ENCODE assay signal across 17 cellular contexts in genomic region chr15:101349497-101349951, GRCh38. TPM values are rescaled to one million over a fixed set of nuclear protein-coding genes. Genes with fewer than 3 reads are reported as not detected.
DNase-seq lines count a peak whose midpoint lies in the region; ATAC-seq and TF ChIP-seq lines count a peak whose summit lies in the region.
"Had no signal": no experiment of that assay in that cellular context is flagged by ENCODE, and none has a peak within 500 bp of the region (broad histone marks: within the 10 kb centered on the region; RNA-seq: fewer than 3 reads in every experiment).

No MANE protein-coding gene starts in this region.

- TF ChIP-seq CTCF in Panc1 (IDR thresholded peaks at IDR 0.05) (no peak), epithelial cell of esophagus (IDR thresholded peaks at IDR 0.05; ENCODE audit: insufficient read depth, low read depth, low read length, missing control alignments) (no peak), osteoblast (IDR thresholded peaks at IDR 0.05; ENCODE audit: extremely low read depth, low read depth, low read length) (no peak)

- intact Hi-C loops in Panc1 (cut with micrococcal nuclease; ENCODE audit: unreplicated experiment) = no loop called here

- no peaks in the 10 kb centered on the region for H4K20me1 ChIP-seq in osteoblast (ENCODE audit: insufficient read depth, low read length)

- no peaks in the 10 kb centered on the region for H3K36me3 ChIP-seq in Panc1 (ENCODE audit: control insufficient read depth, insufficient read depth, low read length)
- no peaks in the 10 kb centered on the region for H3K36me3 ChIP-seq in osteoblast (ENCODE audit: insufficient read depth, low read length)
- H3K36me3 ChIP-seq: Peyer's patch had no signal

- no peaks in the 10 kb centered on the region for H3K79me2 ChIP-seq in osteoblast (ENCODE audit: insufficient read depth, low read length)

- DNase-seq in D341Med (ENCODE audit: low spot score) = peak; percentile 21
- DNase-seq in Panc1 (ENCODE audit: low read depth, low spot score) = no peak
- peak; percentile 16 for DNase-seq in epithelial cell of esophagus (ENCODE audit: low read depth)
- DNase-seq in osteoblast (ENCODE audit: insufficient read length, low spot score, missing footprints) = peak; percentile 39
- DNase-seq in DMS153 (lab: John Stamatoyannopoulos, UW) = no peak
- DNase-seq: CD4-positive, CD25-positive, alpha-beta regulatory T cell; DMS79; HFFc6; NCI-H1105; NCI-H1694; NCI-H524 treated with DMSO at 0.1 percent for 48 hours; Peyer's patch; SHP77 had no signal

- no peak overlapping the region for H2AFZ ChIP-seq in osteoblast (ENCODE audit: low read length)

- H3K4me1 ChIP-seq in Panc1 (ENCODE audit: control insufficient read depth, insufficient read depth, low read length) = peaks cover 21% of the 10 kb centered on the region
- no peaks in the 10 kb centered on the region for H3K4me1 ChIP-seq in osteoblast (ENCODE audit: insufficient read depth, low read length)
- H3K4me1 ChIP-seq: Peyer's patch had no signal

- 0 out of 2 replicates have a peak, but pooled peaks have one; percentile 25 for ATAC-seq in Panc1
- no peak for ATAC-seq in HG02970 (IDR thresholded peaks at IDR 0.05; ENCODE audit: low FRiP score, unreplicated experiment)
- ATAC-seq in HG02759 (IDR thresholded peaks at IDR 0.05; ENCODE audit: unreplicated experiment) = no peak
- ATAC-seq: SK-N-SH treated with all-trans-retinoic acid at 6 μM for 48 hours had no signal

- CTCF ChIA-PET in Panc1 (lab: Charles Lee) = no interaction called here

- in situ Hi-C loops in Panc1 (cut with HindIII; ENCODE audit: low pct_unique_long_range_greater_than_20kb, low sequenced_read_pairs) = no loop called here

- no TSS peak for BruUV-seq in Panc1 (replicated peaks; lab: Mats Ljungman, UMichigan)

- H3K27ac ChIP-seq in Panc1 (ENCODE audit: low read length) (no peak overlapping the region; the same call in 1 of the 2 replicates), osteoblast (ENCODE audit: low read depth, low read length) (no peak overlapping the region)
- H3K27ac ChIP-seq: Peyer's patch had no signal

- H3K4me2 ChIP-seq in osteoblast (ENCODE audit: insufficient read depth, low read length) = no peak overlapping the region

- H3K27me3 ChIP-seq in Panc1 (ENCODE audit: control insufficient read depth, insufficient read depth, low read length) (no peaks in the 10 kb centered on the region; the same call in 1 of the 2 replicates), osteoblast (ENCODE audit: insufficient read depth, low read length) (peaks cover 3% of the 10 kb centered on the region)
- H3K27me3 ChIP-seq: MG63, Peyer's patch had no signal

- H3K4me3 ChIP-seq in Panc1 (ENCODE audit: low read depth in 2 of 2, low read length in 2 of 2) (no peak overlapping the region), epithelial cell of esophagus (ENCODE audit: low read length) (no peak overlapping the region), osteoblast (ENCODE audit: insufficient read depth, low read length) (no peak overlapping the region)
- H3K4me3 ChIP-seq: MG63, Peyer's patch had no signal

- POLR2A ChIA-PET in Panc1 (lab: Charles Lee) = no interaction called here

- H3K9me3 ChIP-seq in Panc1 (ENCODE audit: control insufficient read depth, insufficient read depth, low read depth, low read length) (no peaks in the 10 kb centered on the region), osteoblast (ENCODE audit: low read depth, low read length) (no peaks in the 10 kb centered on the region)
- H3K9me3 ChIP-seq: MG63, Peyer's patch had no signal

RNA-seq across cellular contexts. Expression of gene SNRPA1, which starts 54.5 kb away (rescaled TPM):
- 98.0 TPM for total RNA-seq in Panc1 (2021; ENCODE audit: unreplicated experiment)
- polyA plus RNA-seq in Panc1 (2012; ENCODE audit: insufficient read length) = 134 TPM
- 7.1 and 9.8 TPM in 2 replicates for total RNA-seq in osteoblast

Comparison
In these comparisons a context has a peak if more than half of its experiments do, and no peak if none do; other contexts are left out.
1. DNase-seq: peak in D341Med (single experiment), epithelial cell of esophagus (single experiment) and osteoblast (single experiment); none in Panc1 (single experiment) and DMS153 (single experiment).